ENCODE assay signal across 7 cellular contexts in the genomic region with DNA sequence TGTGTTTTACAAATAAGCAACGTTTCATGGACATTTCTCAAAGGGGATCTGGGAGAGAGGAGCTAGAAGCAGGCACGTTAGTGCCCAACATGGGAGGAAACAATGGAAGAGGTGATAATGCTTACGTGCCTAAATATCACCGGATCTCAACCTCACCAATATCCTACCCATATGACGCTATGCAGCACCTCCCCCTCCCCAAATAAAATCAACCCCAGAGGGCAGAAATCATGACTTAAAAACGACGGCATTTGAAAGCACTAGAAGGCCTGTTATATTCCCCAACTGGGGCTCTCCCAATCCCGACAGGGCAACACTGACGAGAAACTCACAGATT. TPM values are rescaled to one million over a fixed set of nuclear protein-coding genes. Genes with fewer than 3 reads are reported as not detected.
A peak's percentile ranks its signal among the peaks of the same experiment; 100 is the strongest.
DNase-seq lines count a peak whose midpoint lies in the region; ATAC-seq and TF ChIP-seq lines count a peak whose summit lies in the region.

No MANE protein-coding gene starts in this region.

- peak overlapping the region; percentile 92 for H3K27ac ChIP-seq in WERI-Rb-1

- TF ChIP-seq CTCF in WERI-Rb-1 (IDR thresholded peaks at IDR 0.05; ENCODE audit: low read depth, low read length) (no peak), glutamatergic neuron (IDR thresholded peaks at IDR 0.05; ENCODE audit: partially characterized antibody, unreplicated experiment) (no peak), GM10248 (IDR thresholded peaks at IDR 0.05; ENCODE audit: control extremely low read depth, extremely low read depth, low read depth, missing control alignments) (no peak)

- H3K27ac Mint-ChIP-seq in glutamatergic neuron (ENCODE audit: unreplicated experiment), result peak overlapping the region; percentile 98

- CTCF ChIA-PET in GM10248 (lab: Yijun Ruan, JAX), result interaction anchor here (1.0 to 4.5 kb wide), 6 partner anchors 15 to 369 kb away, joined by 3 to 36 read pairs (median 4); no protein-coding TSS in a partner anchor

- DNase-seq in WERI-Rb-1 (no peak), glutamatergic neuron (no peak), skeletal muscle cell (ENCODE audit: low read depth) (no peak), GM10248 (ENCODE audit: extremely low spot score) (no peak)
- DNase-seq in stimulated activated CD4-positive, alpha-beta T cell treated with anti-CD3 and anti-CD28 coated beads, Interleukin-4, amount 100 ng/mL, for 4 hours, result no peak

- ATAC-seq in GM18909 (IDR thresholded peaks at IDR 0.05; ENCODE audit: poor library complexity, unreplicated experiment) (peak; percentile 10), HG03135 (IDR thresholded peaks at IDR 0.05; ENCODE audit: unreplicated experiment) (peak; percentile 15)

- H3K9me3 ChIP-seq in WERI-Rb-1 (ENCODE audit: severe bottlenecking), result no peaks in the 10 kb centered on the region

- H3K9me3 Mint-ChIP-seq in glutamatergic neuron (ENCODE audit: unreplicated experiment), result peaks cover 8% of the 10 kb centered on the region

- no peaks in the 10 kb centered on the region for H3K27me3 Mint-ChIP-seq in glutamatergic neuron (ENCODE audit: unreplicated experiment)

- H3K4me1 Mint-ChIP-seq in glutamatergic neuron (ENCODE audit: low read depth, unreplicated experiment), result peaks cover 9% of the 10 kb centered on the region

- peak overlapping the region; percentile 98 for H3K4me3 ChIP-seq in WERI-Rb-1 (ENCODE audit: low read depth, low read length)
- peak overlapping the region; percentile 98 for H3K4me3 ChIP-seq in skeletal muscle cell (ENCODE audit: low read depth, low read length)

- no peaks in the 10 kb centered on the region for H3K27me3 ChIP-seq in WERI-Rb-1 (ENCODE audit: insufficient read depth, low read depth, severe bottlenecking)

- no peaks in the 10 kb centered on the region for H3K36me3 Mint-ChIP-seq in glutamatergic neuron (ENCODE audit: unreplicated experiment)

- H3K36me3 ChIP-seq in WERI-Rb-1, result peaks cover 26% of the 10 kb centered on the region

- POLR2A ChIA-PET in GM10248 (lab: Yijun Ruan, JAX), result interaction anchor here (1.1 to 1.2 kb wide), 2 partner anchors 14 to 34 kb away, joined by 3 to 4 read pairs; no protein-coding TSS in a partner anchor

- H3K4me3 Mint-ChIP-seq in glutamatergic neuron (ENCODE audit: unreplicated experiment), result peak overlapping the region; percentile 99

RNA-seq across cellular contexts. Expression of a gene that starts 0.4 kb away (rescaled TPM):
- 93.4 TPM for total RNA-seq in glutamatergic neuron (ENCODE audit: unreplicated experiment)
